Comparison of ENCODE assay signal across 10 cellular contexts in the genomic region with DNA sequence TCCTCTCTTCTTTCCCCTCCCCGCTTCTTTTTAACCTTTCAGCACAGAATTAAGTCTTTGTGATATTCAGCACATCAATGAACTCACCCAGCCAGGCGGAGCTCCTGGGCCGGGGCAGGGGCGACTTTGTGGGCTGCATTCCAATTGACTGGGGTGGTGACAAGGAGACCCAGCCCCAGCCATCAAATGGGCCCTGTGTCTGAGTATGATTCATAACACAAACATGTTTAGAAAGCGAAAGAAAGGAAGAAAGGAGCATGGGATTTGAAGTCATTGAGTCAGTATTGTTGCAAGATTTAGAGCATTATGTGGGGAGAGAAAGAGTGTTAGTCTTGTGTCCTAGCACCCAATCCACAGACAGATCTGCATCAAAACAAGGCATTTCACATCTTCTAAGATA.
DNase-seq lines count a peak whose midpoint lies in the region; ATAC-seq and TF ChIP-seq lines count a peak whose summit lies in the region.
"Had no signal": no experiment of that assay in that cellular context is flagged by ENCODE, and none has a peak within 500 bp of the region (broad histone marks: within the 10 kb centered on the region; RNA-seq: fewer than 3 reads in every experiment).

No MANE protein-coding gene starts in this region.

- peak; percentile 74 for ATAC-seq in WTC11

- H3K36me3 Mint-ChIP-seq in WTC11, result no peaks in the 10 kb centered on the region

- intact Hi-C loops in head of caudate nucleus (cut with DNase I), result loop anchor here (5.0 kb wide), 1 partner anchor 195 kb away; no protein-coding TSS in a partner anchor

- CTCF ChIA-PET in WTC11 (lab: Charles Lee), result interaction anchor here (0.5 to 4.7 kb wide), 19 partner anchors 9 to 198 kb away, joined by 3 to 48 read pairs (median 6); a partner anchor contains a TSS

- POLR2A ChIA-PET in WTC11 (lab: Charles Lee), result no interaction called here

- no peaks in the 10 kb centered on the region for H3K9me3 Mint-ChIP-seq in WTC11

- peaks cover 63% of the 10 kb centered on the region for H3K4me1 Mint-ChIP-seq in WTC11

- H3K27me3 Mint-ChIP-seq in WTC11 (ENCODE audit: low read depth), result peaks cover 9% of the 10 kb centered on the region

- no peak overlapping the region for H3K27ac Mint-ChIP-seq in WTC11

- peak overlapping the region; percentile 37 for H3K4me3 Mint-ChIP-seq in WTC11

- TF ChIP-seq CTCF in WTC11 (IDR thresholded peaks at IDR 0.05), result no peak

- DNase-seq in GM04503 (ENCODE audit: low read depth) (peak; percentile 21), WTC11 (ENCODE audit: low spot score) (peak; percentile 31), head of caudate nucleus (peak in 22 of 42 donors; percentile 4 to 73 (median 28)), renal cortical epithelial cell (ENCODE audit: low read depth) (peak; percentile 62), HT-29 (ENCODE audit: low spot score) (no peak), NCI-H446 treated with DMSO at 0.1 percent for 48 hours (lab: John Stamatoyannopoulos, UW) (no peak), NCI-H128 (lab: John Stamatoyannopoulos, UW; ENCODE audit: unreplicated experiment) (no peak), NCI-H2107 (lab: John Stamatoyannopoulos, UW) (no peak)
- DNase-seq: esophagus squamous epithelium, pancreas had no signal

TF ChIP-seq in WTC11, 78 proteins besides CTCF, POLR2A, EP300 and RAD21:
- no peak for TF ChIP-seq ZNF263 (CRISPR knock-in tag; IDR thresholded peaks at IDR 0.05; ENCODE audit: low read depth)
- no peak for TF ChIP-seq ZNF416 (CRISPR knock-in tag; IDR thresholded peaks at IDR 0.05)
- TF ChIP-seq, protein P1, sequence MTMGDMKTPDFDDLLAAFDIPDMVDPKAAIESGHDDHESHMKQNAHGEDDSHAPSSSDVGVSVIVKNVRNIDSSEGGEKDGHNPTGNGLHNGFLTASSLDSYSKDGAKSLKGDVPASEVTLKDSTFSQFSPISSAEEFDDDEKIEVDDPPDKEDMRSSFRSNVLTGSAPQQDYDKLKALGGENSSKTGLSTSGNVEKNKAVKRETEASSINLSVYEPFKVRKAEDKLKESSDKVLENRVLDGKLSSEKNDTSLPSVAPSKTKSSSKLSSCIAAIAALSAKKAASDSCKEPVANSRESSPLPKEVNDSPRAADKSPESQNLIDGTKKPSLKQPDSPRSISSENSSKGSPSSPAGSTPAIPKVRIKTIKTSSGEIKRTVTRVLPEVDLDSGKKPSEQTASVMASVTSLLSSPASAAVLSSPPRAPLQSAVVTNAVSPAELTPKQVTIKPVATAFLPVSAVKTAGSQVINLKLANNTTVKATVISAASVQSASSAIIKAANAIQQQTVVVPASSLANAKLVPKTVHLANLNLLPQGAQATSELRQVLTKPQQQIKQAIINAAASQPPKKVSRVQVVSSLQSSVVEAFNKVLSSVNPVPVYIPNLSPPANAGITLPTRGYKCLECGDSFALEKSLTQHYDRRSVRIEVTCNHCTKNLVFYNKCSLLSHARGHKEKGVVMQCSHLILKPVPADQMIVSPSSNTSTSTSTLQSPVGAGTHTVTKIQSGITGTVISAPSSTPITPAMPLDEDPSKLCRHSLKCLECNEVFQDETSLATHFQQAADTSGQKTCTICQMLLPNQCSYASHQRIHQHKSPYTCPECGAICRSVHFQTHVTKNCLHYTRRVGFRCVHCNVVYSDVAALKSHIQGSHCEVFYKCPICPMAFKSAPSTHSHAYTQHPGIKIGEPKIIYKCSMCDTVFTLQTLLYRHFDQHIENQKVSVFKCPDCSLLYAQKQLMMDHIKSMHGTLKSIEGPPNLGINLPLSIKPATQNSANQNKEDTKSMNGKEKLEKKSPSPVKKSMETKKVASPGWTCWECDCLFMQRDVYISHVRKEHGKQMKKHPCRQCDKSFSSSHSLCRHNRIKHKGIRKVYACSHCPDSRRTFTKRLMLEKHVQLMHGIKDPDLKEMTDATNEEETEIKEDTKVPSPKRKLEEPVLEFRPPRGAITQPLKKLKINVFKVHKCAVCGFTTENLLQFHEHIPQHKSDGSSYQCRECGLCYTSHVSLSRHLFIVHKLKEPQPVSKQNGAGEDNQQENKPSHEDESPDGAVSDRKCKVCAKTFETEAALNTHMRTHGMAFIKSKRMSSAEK (CRISPR knock-in tag; IDR thresholded peaks at IDR 0.05; ENCODE audit: borderline replicate concordance), result no peak
- TF ChIP-seq PRRX2 (CRISPR knock-in tag; IDR thresholded peaks at IDR 0.05), result no peak
- TF ChIP-seq ZNF121 (CRISPR knock-in tag; IDR thresholded peaks at IDR 0.05), result no peak
- TF ChIP-seq JUN (CRISPR knock-in tag; IDR thresholded peaks at IDR 0.05), result no peak
- TF ChIP-seq, protein P2, sequence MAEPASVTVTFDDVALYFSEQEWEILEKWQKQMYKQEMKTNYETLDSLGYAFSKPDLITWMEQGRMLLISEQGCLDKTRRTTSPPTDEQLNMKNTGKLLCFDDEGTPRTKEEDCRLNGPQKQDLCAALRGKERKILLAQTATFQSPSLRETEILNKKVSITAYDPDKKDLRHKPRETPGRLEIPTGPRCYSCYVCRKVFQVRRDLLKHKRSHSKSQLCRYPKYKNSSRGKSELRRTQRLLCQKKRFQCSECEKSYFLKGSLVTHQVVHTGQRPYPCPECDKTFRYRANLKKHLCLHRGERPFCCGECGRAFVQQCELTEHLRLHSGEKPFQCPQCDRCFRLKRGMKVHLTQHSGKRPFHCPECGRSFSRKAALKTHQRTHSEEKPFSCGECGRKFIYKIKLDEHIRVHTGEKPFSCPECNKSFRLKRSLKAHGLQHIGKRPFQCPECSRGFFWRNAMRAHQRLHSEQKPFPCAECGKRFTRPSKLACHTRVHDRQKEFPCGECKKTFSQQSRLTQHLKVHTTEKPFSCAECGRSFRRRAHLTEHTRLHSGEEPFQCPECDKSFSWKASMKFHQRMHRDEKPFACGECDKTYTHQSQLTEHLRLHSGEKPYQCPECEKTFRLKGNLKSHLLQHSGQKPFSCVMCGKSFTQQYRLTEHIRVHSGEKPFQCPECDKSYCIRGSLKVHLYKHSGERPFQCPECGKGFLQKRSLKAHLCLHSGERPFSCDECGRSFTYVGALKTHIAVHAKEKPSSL (CRISPR knock-in tag; conservative IDR thresholded peaks at IDR 0.05), result no peak
- TF ChIP-seq, protein P3, sequence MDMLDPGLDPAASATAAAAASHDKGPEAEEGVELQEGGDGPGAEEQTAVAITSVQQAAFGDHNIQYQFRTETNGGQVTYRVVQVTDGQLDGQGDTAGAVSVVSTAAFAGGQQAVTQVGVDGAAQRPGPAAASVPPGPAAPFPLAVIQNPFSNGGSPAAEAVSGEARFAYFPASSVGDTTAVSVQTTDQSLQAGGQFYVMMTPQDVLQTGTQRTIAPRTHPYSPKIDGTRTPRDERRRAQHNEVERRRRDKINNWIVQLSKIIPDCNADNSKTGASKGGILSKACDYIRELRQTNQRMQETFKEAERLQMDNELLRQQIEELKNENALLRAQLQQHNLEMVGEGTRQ (CRISPR knock-in tag; IDR thresholded peaks at IDR 0.05), result no peak
- TF ChIP-seq, protein P4, sequence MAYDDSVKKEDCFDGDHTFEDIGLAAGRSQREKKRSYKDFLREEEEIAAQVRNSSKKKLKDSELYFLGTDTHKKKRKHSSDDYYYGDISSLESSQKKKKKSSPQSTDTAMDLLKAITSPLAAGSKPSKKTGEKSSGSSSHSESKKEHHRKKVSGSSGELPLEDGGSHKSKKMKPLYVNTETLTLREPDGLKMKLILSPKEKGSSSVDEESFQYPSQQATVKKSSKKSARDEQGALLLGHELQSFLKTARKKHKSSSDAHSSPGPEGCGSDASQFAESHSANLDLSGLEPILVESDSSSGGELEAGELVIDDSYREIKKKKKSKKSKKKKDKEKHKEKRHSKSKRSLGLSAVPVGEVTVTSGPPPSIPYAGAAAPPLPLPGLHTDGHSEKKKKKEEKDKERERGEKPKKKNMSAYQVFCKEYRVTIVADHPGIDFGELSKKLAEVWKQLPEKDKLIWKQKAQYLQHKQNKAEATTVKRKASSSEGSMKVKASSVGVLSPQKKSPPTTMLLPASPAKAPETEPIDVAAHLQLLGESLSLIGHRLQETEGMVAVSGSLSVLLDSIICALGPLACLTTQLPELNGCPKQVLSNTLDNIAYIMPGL (CRISPR knock-in tag; IDR thresholded peaks at IDR 0.05), result no peak
- TF ChIP-seq, protein P5, sequence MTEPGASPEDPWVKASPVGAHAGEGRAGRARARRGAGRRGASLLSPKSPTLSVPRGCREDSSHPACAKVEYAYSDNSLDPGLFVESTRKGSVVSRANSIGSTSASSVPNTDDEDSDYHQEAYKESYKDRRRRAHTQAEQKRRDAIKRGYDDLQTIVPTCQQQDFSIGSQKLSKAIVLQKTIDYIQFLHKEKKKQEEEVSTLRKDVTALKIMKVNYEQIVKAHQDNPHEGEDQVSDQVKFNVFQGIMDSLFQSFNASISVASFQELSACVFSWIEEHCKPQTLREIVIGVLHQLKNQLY (CRISPR knock-in tag; IDR thresholded peaks at IDR 0.05), result no peak
- no peak for TF ChIP-seq ZBTB21 (CRISPR knock-in tag; IDR thresholded peaks at IDR 0.05; ENCODE audit: borderline replicate concordance)
- no peak for TF ChIP-seq FOXK1 (CRISPR knock-in tag; IDR thresholded peaks at IDR 0.05)
- no peak for TF ChIP-seq NR2C2 (CRISPR knock-in tag; IDR thresholded peaks at IDR 0.05)

Comparison
In these comparisons a context has a peak if more than half of its experiments do, and no peak if none do; other contexts are left out.
1. DNase-seq: peak in GM04503 (single experiment), WTC11 (single experiment), head of caudate nucleus (22 of 42) and renal cortical epithelial cell (single experiment); none in HT-29 (single experiment), NCI-H446 treated with DMSO at 0.1 percent for 48 hours (single experiment), NCI-H128 (single experiment) and NCI-H2107 (single experiment).